Comparison of ENCODE assay signal across 8 cellular contexts in the genomic region with DNA sequence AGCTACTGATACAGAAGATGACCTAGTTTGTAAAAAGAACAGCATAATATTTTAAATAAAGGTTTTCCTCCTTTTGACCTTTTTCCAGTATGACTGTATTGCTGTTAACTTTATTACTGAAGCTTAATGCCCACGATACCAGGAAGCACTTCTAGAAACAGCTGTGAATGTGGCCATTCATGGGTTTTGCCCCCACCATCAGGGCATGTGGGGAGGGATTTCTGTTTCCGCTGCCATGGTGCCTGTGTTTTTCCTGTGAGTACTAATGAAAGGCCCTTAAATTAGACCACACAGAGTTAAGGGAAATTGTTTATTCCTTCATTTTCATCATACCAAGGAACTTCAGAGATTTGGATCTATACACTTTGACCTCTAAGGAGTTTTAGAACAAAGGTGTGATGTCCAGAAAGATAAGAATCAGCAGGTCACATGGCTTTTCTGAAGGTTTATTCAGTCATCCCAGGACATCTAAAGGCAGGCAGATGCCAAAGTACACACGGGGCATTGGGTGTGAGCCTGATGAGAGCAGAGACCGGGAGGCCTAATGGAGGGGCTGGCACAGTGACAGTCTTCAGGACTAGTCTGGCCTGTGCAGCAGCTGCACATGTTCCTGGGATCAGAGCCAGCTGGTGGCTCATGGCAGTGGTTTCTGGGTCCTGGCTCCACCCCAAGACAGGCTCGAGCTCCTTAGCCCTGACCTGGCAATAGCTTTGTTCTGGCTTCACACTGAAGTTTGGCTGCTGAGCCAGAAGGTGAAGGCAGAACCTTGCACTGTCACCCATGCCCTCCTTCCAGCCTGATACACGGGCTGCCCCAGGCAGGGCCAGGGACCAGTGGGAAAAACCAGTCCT.
DNase-seq lines count a peak whose midpoint lies in the region; ATAC-seq and TF ChIP-seq lines count a peak whose summit lies in the region.

No MANE protein-coding gene starts in this region.

- ATAC-seq in left colon, result peak; percentile 94
- ATAC-seq in HG03571 (IDR thresholded peaks at IDR 0.05; ENCODE audit: unreplicated experiment), result no peak

- H3K9me3 Mint-ChIP-seq in chondrocyte (ENCODE audit: low read depth), result no peaks in the 10 kb centered on the region

- peak overlapping the region; percentile 54 for H3K27ac ChIP-seq in temporal lobe (ENCODE audit: low read depth, low read length)

- H3K36me3 Mint-ChIP-seq in chondrocyte (ENCODE audit: low read depth), result no peaks in the 10 kb centered on the region

- H3K27ac Mint-ChIP-seq in chondrocyte (ENCODE audit: unreplicated experiment), result peak overlapping the region; percentile 93

- H3K4me3 Mint-ChIP-seq in chondrocyte (ENCODE audit: unreplicated experiment), result no peak overlapping the region

- no peaks in the 10 kb centered on the region for H3K27me3 Mint-ChIP-seq in chondrocyte (ENCODE audit: low read depth)

- H3K4me1 Mint-ChIP-seq in chondrocyte (ENCODE audit: low read depth), result peaks cover 57% of the 10 kb centered on the region

- DNase-seq in GM04504 (ENCODE audit: low read depth) (peak; percentile 94), NCI-H524 (lab: John Stamatoyannopoulos, UW) (peak; percentile 65 to 78), chondrocyte (ENCODE audit: low spot score) (no peak), left colon (peak; percentile 94 to 99), CD1c-positive myeloid dendritic cell (ENCODE audit: extremely low spot score) (no peak)
- DNase-seq in stimulated activated CD4-positive, alpha-beta T cell treated with anti-CD3 and anti-CD28 coated beads, Interleukin-2, amount 100 ng/mL, for 24 hours, result no peak

- intact Hi-C loops in left colon (cut with DNase I, micrococcal nuclease), result loop anchor here in 1 of 2 donors (5.0 to 10.0 kb wide), 2 partner anchors 75 to 177 kb away; no protein-coding TSS in a partner anchor

- no peak for TF ChIP-seq CTCF in chondrocyte (IDR thresholded peaks at IDR 0.05)

Comparison
In these comparisons a context has a peak if more than half of its experiments do, and no peak if none do; other contexts are left out.
1. DNase-seq: peak in GM04504 (single experiment), NCI-H524 (2 of 2) and left colon (2 of 2); none in chondrocyte (single experiment), stimulated activated CD4-positive, alpha-beta T cell treated with anti-CD3 and anti-CD28 coated beads, Interleukin-2, amount 100 ng/mL, for 24 hours (0 of 2) and CD1c-positive myeloid dendritic cell (single experiment).